In genomic region chr6:151240861-151241642, GRCh38 we compare ENCODE assay signal across 8 cellular contexts. TPM values are rescaled to one million over a fixed set of nuclear protein-coding genes. Genes with fewer than 3 reads are reported as not detected.
A peak's percentile ranks its signal among the peaks of the same experiment; 100 is the strongest.
DNase-seq lines count a peak whose midpoint lies in the region; ATAC-seq and TF ChIP-seq lines count a peak whose summit lies in the region.

No MANE protein-coding gene starts in this region.

- peak overlapping the region; percentile 90 for H3K4me2 ChIP-seq in fibroblast of lung (ENCODE audit: extremely low read depth, insufficient read depth, low read length)

- POLR2A ChIA-PET in BJ (lab: Charles Lee) (interaction anchor here (0.9 kb wide), 1 partner anchor 89 kb away, joined by 3 read pairs; no protein-coding TSS in a partner anchor), activated B cell treated with CpG ODN at 0.5 μM for 24 hours (lab: Charles Lee) (no interaction called here)

- H3K27ac Mint-ChIP-seq in activated B cell treated with CpG ODN at 0.5 μM for 24 hours, result no peak overlapping the region
- H3K27ac Mint-ChIP-seq in effector memory CD8-positive, alpha-beta T cell, result no peak overlapping the region

- H3K27me3 ChIP-seq in BJ (ENCODE audit: control insufficient read depth, insufficient read depth, low read length) (no peaks in the 10 kb centered on the region; the same call in 1 of the 2 replicates), HUES64 (ENCODE audit: insufficient read depth, low read length) (peaks cover 12% of the 10 kb centered on the region; the same call in 1 of the 2 replicates), fibroblast of lung (ENCODE audit: control insufficient read depth, insufficient read depth, low read length) (no peaks in the 10 kb centered on the region), vagina (no peaks in the 10 kb centered on the region)

- H4K20me1 ChIP-seq in fibroblast of lung (ENCODE audit: control insufficient read depth, extremely low read depth, insufficient read depth, low read length), result no peaks in the 10 kb centered on the region

- no peak for DNase-seq in BJ (ENCODE audit: low read depth)
- no peak for DNase-seq in activated B cell treated with CpG ODN at 0.5 μM for 24 hours
- DNase-seq in fibroblast of lung (ENCODE audit: low read depth in 2 of 2), result peak; percentile 74 to 88
- peak; percentile 48 for DNase-seq in myocyte (ENCODE audit: low read depth)
- no peak for DNase-seq in vagina (ENCODE audit: extremely low spot score in 2 of 2)
- no peak for DNase-seq in effector memory CD8-positive, alpha-beta T cell

- H3K4me1 ChIP-seq in HUES64 (ENCODE audit: insufficient read depth, low read length) (peaks cover 21% of the 10 kb centered on the region), fibroblast of lung (ENCODE audit: control insufficient read depth, extremely low read depth, insufficient read depth, low read length) (peaks cover 3% of the 10 kb centered on the region), vagina (peaks cover 4% of the 10 kb centered on the region)

- intact Hi-C loops in activated B cell treated with CpG ODN at 0.5 μM for 24 hours (cut with micrococcal nuclease), result no loop called here
- intact Hi-C loops in vagina (cut with DNase I), result loop anchor here (5.0 kb wide), 2 partner anchors 86 to 174 kb away; no protein-coding TSS in a partner anchor

- H3K4me3 Mint-ChIP-seq in activated B cell treated with CpG ODN at 0.5 μM for 24 hours, result peak overlapping the region; percentile 63
- H3K4me3 Mint-ChIP-seq in effector memory CD8-positive, alpha-beta T cell, result peak overlapping the region in 1 of 2 donors; percentile 15

- TF ChIP-seq CTCF in BJ (IDR thresholded peaks at IDR 0.05; ENCODE audit: insufficient read depth, low read depth, low read length) (0 out of 2 replicates have a peak, but pooled peaks have one; percentile 1), activated B cell treated with CpG ODN at 0.5 μM for 24 hours (IDR thresholded peaks at IDR 0.05) (no peak), fibroblast of lung (conservative IDR thresholded peaks at IDR 0.05 in 1 of 2, IDR thresholded peaks at IDR 0.05 in 1 of 2; ENCODE audit: low read depth in 1 of 2, low read length in 2 of 2) (no peak), vagina (IDR thresholded peaks at IDR 0.05) (no peak)

- CTCF ChIA-PET in BJ (lab: Yijun Ruan, JAX) (interaction anchor here (0.9 to 3.5 kb wide), 2 partner anchors 32 to 84 kb away, joined by 3 to 18 read pairs; no protein-coding TSS in a partner anchor), activated B cell treated with CpG ODN at 0.5 μM for 24 hours (lab: Charles Lee) (no interaction called here)

- H3K36me3 ChIP-seq in BJ (ENCODE audit: control insufficient read depth, insufficient read depth, low read length), result no peaks in the 10 kb centered on the region
- H3K36me3 ChIP-seq in HUES64 (ENCODE audit: insufficient read depth, low read length), result no peaks in the 10 kb centered on the region
- H3K36me3 ChIP-seq in fibroblast of lung (ENCODE audit: control insufficient read depth, insufficient read depth, low read length), result no peaks in the 10 kb centered on the region
- no peaks in the 10 kb centered on the region for H3K36me3 ChIP-seq in vagina

- H3K9ac ChIP-seq in HUES64 (ENCODE audit: low read depth, low read length) (peak overlapping the region; percentile 78), fibroblast of lung (ENCODE audit: insufficient read depth, low read length) (peak overlapping the region; percentile 77)

- peak overlapping the region; percentile 4 for H2AFZ ChIP-seq in fibroblast of lung (ENCODE audit: low read length)

- TF ChIP-seq POLR2A in vagina (IDR thresholded peaks at IDR 0.05), result no peak

- no peaks in the 10 kb centered on the region for H3K9me3 Mint-ChIP-seq in activated B cell treated with CpG ODN at 0.5 μM for 24 hours
- H3K9me3 Mint-ChIP-seq in effector memory CD8-positive, alpha-beta T cell, result no peaks in the 10 kb centered on the region

- peak overlapping the region; percentile 88 for H3K4me3 ChIP-seq in BJ (ENCODE audit: low read depth, low read length)
- peak overlapping the region; percentile 91 for H3K4me3 ChIP-seq in HUES64 (ENCODE audit: low read length)
- peak overlapping the region; percentile 55 to 89 (median 82) for H3K4me3 ChIP-seq in fibroblast of lung (replicated peaks in 1 of 4; ENCODE audit: control extremely low read depth in 1 of 4, insufficient read depth in 1 of 4, low read depth in 3 of 4, low read length in 4 of 4)
- peak overlapping the region; percentile 77 to 90 for H3K4me3 ChIP-seq in vagina

- H3K79me2 ChIP-seq in fibroblast of lung (ENCODE audit: control insufficient read depth, insufficient read depth, low read length), result peaks cover 17% of the 10 kb centered on the region

- ATAC-seq in activated B cell treated with CpG ODN at 0.5 μM for 24 hours (ENCODE audit: low read depth) (no peak), HG03097 (IDR thresholded peaks at IDR 0.05; ENCODE audit: low FRiP score, unreplicated experiment) (no peak)
- ATAC-seq in effector memory CD8-positive, alpha-beta T cell (replicated peaks), result no peak

- H3K36me3 Mint-ChIP-seq in activated B cell treated with CpG ODN at 0.5 μM for 24 hours (ENCODE audit: low read depth), result no peaks in the 10 kb centered on the region
- H3K36me3 Mint-ChIP-seq in effector memory CD8-positive, alpha-beta T cell (ENCODE audit: insufficient read depth), result no peaks in the 10 kb centered on the region

- under 1% methylated on average over 63 of the region's 63 CpGs for WGBS in HUES64

- H3K27me3 Mint-ChIP-seq in activated B cell treated with CpG ODN at 0.5 μM for 24 hours, result peaks cover 61% of the 10 kb centered on the region
- peaks cover 62 to 81% of the 10 kb centered on the region in 2 donors for H3K27me3 Mint-ChIP-seq in effector memory CD8-positive, alpha-beta T cell

- peak overlapping the region; percentile 94; the same call in 1 of the 2 replicates for H3K27ac ChIP-seq in HUES64 (ENCODE audit: low read depth, low read length)
- peak overlapping the region; percentile 74 for H3K27ac ChIP-seq in fibroblast of lung (ENCODE audit: insufficient read depth, low read length)
- peak overlapping the region; percentile 93 for H3K27ac ChIP-seq in vagina

- H3K9me3 ChIP-seq in HUES64 (ENCODE audit: insufficient read depth, low read depth, low read length) (no peaks in the 10 kb centered on the region), fibroblast of lung (ENCODE audit: control insufficient read depth, insufficient read depth, low read depth, low read length) (no peaks in the 10 kb centered on the region), vagina (no peaks in the 10 kb centered on the region)

- peaks cover 15% of the 10 kb centered on the region for H3K4me1 Mint-ChIP-seq in activated B cell treated with CpG ODN at 0.5 μM for 24 hours
- peaks cover 0 to 2% of the 10 kb centered on the region in 2 donors for H3K4me1 Mint-ChIP-seq in effector memory CD8-positive, alpha-beta T cell (ENCODE audit: low read depth in 2 of 2)

RNA-seq across cellular contexts. Expression of gene AKAP12, which starts 1.3 kb away (rescaled TPM):
- 27.7 and 33.7 TPM in 2 replicates for polyA plus RNA-seq in BJ (2011; rRNA removed)
- polyA minus RNA-seq in BJ (2011; rRNA and poly(A)+ RNA removed), result 14.1 and 19.3 TPM in 2 replicates
- polyA plus RNA-seq in HUES64 (2013, experiment 1 of 2), result 44.8 TPM
- polyA plus RNA-seq in HUES64 (2013, experiment 2 of 2), result 49.1 TPM
- total RNA-seq in activated B cell treated with CpG ODN at 0.5 μM for 24 hours, result 0.29 and 0.69 TPM in 2 replicates
- 65.5 and 68.5 TPM in 2 replicates for total RNA-seq in fibroblast of lung
- 87.7 and 133 TPM in 2 replicates for polyA plus RNA-seq in fibroblast of lung
- polyA plus RNA-seq in fibroblast of lung (2012), result 84.1 and 140 TPM in 2 replicates
- polyA minus RNA-seq in fibroblast of lung (ENCODE audit: low replicate concordance), result 14.8 and 24.1 TPM in 2 replicates
- 8.0 and 10.9 TPM in 2 replicates for total RNA-seq in myocyte
- 2.5 TPM for polyA plus RNA-seq in myocyte (2012)
- total RNA-seq in vagina, result 88.1 TPM

Comparison
In these comparisons a context has a peak if more than half of its experiments do, and no peak if none do; other contexts are left out.
1. DNase-seq: peak in fibroblast of lung (2 of 2) and myocyte (single experiment); none in BJ (single experiment), activated B cell treated with CpG ODN at 0.5 μM for 24 hours (single experiment), vagina (0 of 2) and effector memory CD8-positive, alpha-beta T cell (0 of 3).
2. Peak in every context shown above with its lines, with median percentiles within 50 percentile points of each other: H3K4me3 ChIP-seq and H3K27ac ChIP-seq.